22 cellular contexts compared by ENCODE assay signal in the genomic region with DNA sequence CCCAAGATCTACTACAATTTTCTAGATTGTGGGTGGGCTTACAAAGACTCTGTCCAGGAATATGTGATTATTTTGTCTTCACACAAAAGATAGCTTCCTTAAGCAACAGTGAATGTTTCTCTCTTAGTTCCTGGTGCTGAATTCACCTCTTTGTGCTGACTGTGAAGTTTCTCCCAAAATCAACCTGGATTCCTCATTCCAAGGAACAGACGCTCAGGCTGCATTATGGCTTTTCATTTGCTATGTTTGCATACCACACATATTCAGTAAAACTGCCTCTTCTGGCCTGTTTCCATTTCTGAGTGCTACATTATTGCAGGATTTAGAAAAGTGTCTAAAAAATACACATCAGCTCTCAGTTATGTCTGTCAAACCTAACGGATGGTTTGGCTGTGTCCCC. TPM values are rescaled to one million over a fixed set of nuclear protein-coding genes. Genes with fewer than 3 reads are reported as not detected.
DNase-seq lines count a peak whose midpoint lies in the region; ATAC-seq, FAIRE-seq and TF ChIP-seq lines count a peak whose summit lies in the region.
"Had no signal": no experiment of that assay in that cellular context is flagged by ENCODE, and none has a peak within 500 bp of the region (broad histone marks: within the 10 kb centered on the region; RNA-seq: fewer than 3 reads in every experiment).

No MANE protein-coding gene starts in this region.

- TF ChIP-seq RAD21 in HepG2 (CRISPR knock-in tag; IDR thresholded peaks at IDR 0.05) (no peak), K562 (CRISPR knock-in tag; conservative IDR thresholded peaks at IDR 0.05 in 1 of 2, IDR thresholded peaks at IDR 0.05 in 1 of 2) (no peak)

- POLR2A ChIA-PET in HepG2 (lab: Yijun Ruan, JAX) (no interaction called here), K562 (lab: Yijun Ruan, JAX) (interaction anchor here (1.2 kb wide), 1 partner anchor 17 kb away, joined by 4 read pairs; no protein-coding TSS in a partner anchor)

- intact Hi-C loops in HepG2 (cut with micrococcal nuclease; ENCODE audit: unreplicated experiment) (no loop called here), right lobe of liver (cut with DNase I) (no loop called here), K562 (cut with micrococcal nuclease) (no loop called here)

- H3K9ac ChIP-seq in HepG2 (ENCODE audit: insufficient read depth, low read depth, low read length) (no peak overlapping the region), K562 (ENCODE audit: insufficient read depth in 1 of 2, low read depth in 2 of 2, low read length in 2 of 2) (no peak overlapping the region)

- no peaks in the 10 kb centered on the region for H4K20me1 ChIP-seq in HepG2 (ENCODE audit: insufficient read depth, low read length)
- H4K20me1 ChIP-seq in K562 (replicated peaks; ENCODE audit: control insufficient read depth, insufficient read depth, low read length) = peaks cover 4% of the 10 kb centered on the region; the same call in 1 of the 2 replicates

- no peak for DNase-seq in HepG2 (ENCODE audit: low spot score)
- DNase-seq in right lobe of liver = no peak
- no peak for DNase-seq in K562 (ENCODE audit: extremely low read depth in 1 of 4, low spot score in 3 of 4)
- DNase-seq in mesothelial cell of epicardium (ENCODE audit: low spot score in 2 of 2, unreplicated experiment in 2 of 2) = no peak
- DNase-seq in GM12891 (ENCODE audit: insufficient read length, low spot score) = no peak
- DNase-seq in NCI-H2081 treated with DMSO at 0.1 percent for 48 hours (lab: John Stamatoyannopoulos, UW) = no peak
- DNase-seq in SW 1271 (lab: John Stamatoyannopoulos, UW) = no peak
- DNase-seq: BE2C; C1 segment of cervical spinal cord; CD4-positive, CD25-positive, alpha-beta regulatory T cell; CD8-positive, alpha-beta memory T cell; COR-L47; DMS 273 treated with DMSO at 0.1 percent for 48 hours; DMS53; DND-41; EL; H9 had no signal

- CTCF ChIA-PET in HepG2 (lab: Yijun Ruan, JAX; ENCODE audit: low intra/inter-chr PET ratio, low total read pairs) (no interaction called here), K562 (lab: Yijun Ruan, JAX; ENCODE audit: low intra/inter-chr PET ratio) (no interaction called here)

- H3K27me3 Mint-ChIP-seq in mesothelial cell of epicardium (ENCODE audit: low read depth) = no peaks in the 10 kb centered on the region

- H3K79me2 ChIP-seq in HepG2 (ENCODE audit: insufficient read depth, low read length) (no peaks in the 10 kb centered on the region), K562 (ENCODE audit: control insufficient read depth, insufficient read depth, low read length) (no peaks in the 10 kb centered on the region)

- H3K4me3 ChIP-seq in HepG2 (replicated peaks in 1 of 3; ENCODE audit: insufficient read depth in 1 of 3, low read depth in 2 of 3, low read length in 3 of 3) = no peak overlapping the region
- no peak overlapping the region for H3K4me3 ChIP-seq in right lobe of liver
- no peak overlapping the region for H3K4me3 ChIP-seq in K562
- H3K4me3 ChIP-seq: GM12878 had no signal

- no peaks in the 10 kb centered on the region for H3K27me3 ChIP-seq in HepG2 (ENCODE audit: control insufficient read depth in 1 of 2, insufficient read depth in 2 of 2, low read length in 2 of 2)
- no peaks in the 10 kb centered on the region for H3K27me3 ChIP-seq in right lobe of liver
- peaks cover 53 to 58% of the 10 kb centered on the region in 2 experiments for H3K27me3 ChIP-seq in K562 (ENCODE audit: control insufficient read depth in 2 of 2, insufficient read depth in 2 of 2, low read length in 2 of 2)
- H3K27me3 ChIP-seq: BE2C had no signal

- H3K36me3 ChIP-seq in HepG2 (replicated peaks in 1 of 2; ENCODE audit: control insufficient read depth in 1 of 2, insufficient read depth in 2 of 2, low read length in 2 of 2) (peaks cover 0 to 19% of the 10 kb centered on the region in 2 experiments; a peak in 4 of 5 replicates), right lobe of liver (no peaks in the 10 kb centered on the region), K562 (ENCODE audit: control insufficient read depth, insufficient read depth, low read length) (no peaks in the 10 kb centered on the region)

- TF ChIP-seq CTCF in HepG2 (CRISPR knock-in tag; IDR thresholded peaks at IDR 0.05) = no peak
- TF ChIP-seq CTCF in right lobe of liver (IDR thresholded peaks at IDR 0.05) = no peak
- no peak for TF ChIP-seq CTCF in K562 (IDR thresholded peaks at IDR 0.05 in 2 of 3, conservative IDR thresholded peaks at IDR 0.05 in 1 of 3; ENCODE audit: insufficient read depth in 2 of 3, low read depth in 1 of 3, low read length in 3 of 3)
- TF ChIP-seq CTCF in mesothelial cell of epicardium (IDR thresholded peaks at IDR 0.05; ENCODE audit: unreplicated experiment) = no peak

- in situ Hi-C loops in HepG2 (cut with HindIII; ENCODE audit: extremely low pct_ligation_motif_present, low pct_unique_long_range_greater_than_20kb) (no loop called here), K562 (cut with MboI) (no loop called here)

- H3K4me1 Mint-ChIP-seq in mesothelial cell of epicardium = peaks cover 3% of the 10 kb centered on the region
- H3K4me1 Mint-ChIP-seq: CD4-positive, CD25-positive, alpha-beta regulatory T cell; CD8-positive, alpha-beta memory T cell had no signal

- H3K4me1 ChIP-seq in HepG2 (ENCODE audit: insufficient read depth, low read length) (no peaks in the 10 kb centered on the region), right lobe of liver (no peaks in the 10 kb centered on the region), K562 (replicated peaks in 1 of 2; ENCODE audit: control insufficient read depth in 2 of 2, insufficient read depth in 2 of 2, low read length in 2 of 2) (no peaks in the 10 kb centered on the region)
- H3K4me1 ChIP-seq: BE2C had no signal

- H3K9me3 ChIP-seq in HepG2 (ENCODE audit: low read length) = no peaks in the 10 kb centered on the region
- H3K9me3 ChIP-seq in right lobe of liver = no peaks in the 10 kb centered on the region
- H3K9me3 ChIP-seq in K562 (replicated peaks; ENCODE audit: control insufficient read depth, insufficient read depth, low read depth, low read length) = no peaks in the 10 kb centered on the region
- H3K9me3 ChIP-seq: BE2C had no signal

- FAIRE-seq in HepG2 (lab: Jason Lieb, UNC) (no peak), K562 (lab: Jason Lieb, UNC) (no peak), GM12891 (lab: Jason Lieb, UNC) (no peak)
- FAIRE-seq: GM12878, GM19239, H1 had no signal

- TF ChIP-seq POLR2A in HepG2 (IDR thresholded peaks at IDR 0.05; ENCODE audit: insufficient read depth in 1 of 2, low read depth in 2 of 2, low read length in 2 of 2) (no peak), right lobe of liver (IDR thresholded peaks at IDR 0.05) (no peak), K562 (conservative IDR thresholded peaks at IDR 0.05) (no peak), GM12891 (IDR thresholded peaks at IDR 0.05; ENCODE audit: low read depth, low read length) (no peak)

- H3K36me3 Mint-ChIP-seq in mesothelial cell of epicardium = peaks cover 20% of the 10 kb centered on the region
- H3K36me3 Mint-ChIP-seq: CD4-positive, CD25-positive, alpha-beta regulatory T cell; CD8-positive, alpha-beta memory T cell had no signal

- H3K9me3 Mint-ChIP-seq in mesothelial cell of epicardium = no peaks in the 10 kb centered on the region
- H3K9me3 Mint-ChIP-seq: CD8-positive, alpha-beta memory T cell; H9 had no signal

- no peaks in the 10 kb centered on the region for H3K9me1 ChIP-seq in K562 (ENCODE audit: control insufficient read depth, insufficient read depth, low read length)

- no peak for ATAC-seq in HepG2
- ATAC-seq in right lobe of liver = no peak
- ATAC-seq in K562 = no peak
- ATAC-seq: GM12878 had no signal

- no peak overlapping the region for H3K4me2 ChIP-seq in HepG2 (ENCODE audit: low read depth, low read length)
- no peak overlapping the region for H3K4me2 ChIP-seq in K562 (ENCODE audit: insufficient read depth, low read length)

- H3K27ac ChIP-seq in HepG2 (ENCODE audit: extremely low read length, insufficient read depth, low read length) = no peak overlapping the region
- no peak overlapping the region for H3K27ac ChIP-seq in right lobe of liver
- H3K27ac ChIP-seq in K562 (ENCODE audit: extremely low read depth, low read depth, low read length) = no peak overlapping the region
- H3K27ac ChIP-seq: 22Rv1 had no signal

- WGBS in HepG2 (ENCODE audit: low lambda C conversion rate) = 96% methylated on average over 2 of the region's 2 CpGs
- WGBS in right lobe of liver (ENCODE audit: insufficient coverage, low coverage, low lambda C conversion rate, missing lambda C conversion rate) = 80% methylated on average over 2 of the region's 2 CpGs
- WGBS in K562 (ENCODE audit: insufficient coverage, low coverage, missing lambda C conversion rate) = 5% methylated on average over 2 of the region's 2 CpGs

- no peak for TF ChIP-seq EP300 in HepG2 (IDR thresholded peaks at IDR 0.05; ENCODE audit: low read depth in 2 of 2, low read length in 2 of 2)
- no peak for TF ChIP-seq EP300 in HepG2 (CRISPR knock-in tag; IDR thresholded peaks at IDR 0.05; ENCODE audit: borderline replicate concordance)
- no peak for TF ChIP-seq EP300 in K562 (IDR thresholded peaks at IDR 0.05; ENCODE audit: low read length)

- peak overlapping the region; percentile 78 for H3K27ac Mint-ChIP-seq in mesothelial cell of epicardium
- H3K27ac Mint-ChIP-seq: CD4-positive, CD25-positive, alpha-beta regulatory T cell; H9 had no signal

- H2AFZ ChIP-seq in HepG2 (ENCODE audit: low read length) (no peak overlapping the region), K562 (ENCODE audit: low read depth, low read length) (no peak overlapping the region)

- H3K4me3 Mint-ChIP-seq in mesothelial cell of epicardium = no peak overlapping the region
- H3K4me3 Mint-ChIP-seq: CD4-positive, CD25-positive, alpha-beta regulatory T cell; CD8-positive, alpha-beta memory T cell; H9 had no signal

- BruUV-seq in HepG2 (replicated peaks; lab: Mats Ljungman, UMichigan) = no TSS peak
- no TSS peak for BruUV-seq in K562 (replicated peaks; lab: Mats Ljungman, UMichigan)

RNA-seq across cellular contexts. Expression of a gene that starts 21.5 kb away (rescaled TPM):
- total RNA-seq in HepG2 (2016; rRNA removed; fragmentation: Illumina TruSeq; extraction: Trizol) (41.6 and 43.1 TPM in 2 replicates), right lobe of liver (10 to 100 TPM in 2 of 6 experiments, 1 to 10 TPM in 4; 2.0 to 12.1 (median 5.0) TPM), K562 (2014; rRNA removed) (not detected in 2 replicates), K562 (2014; rRNA removed; fragmentation: Illumina TruSeq; extraction: Trizol) (not detected in 2 replicates), K562 (2015; rRNA removed; fragmentation: Illumina TruSeq; extraction: Trizol) (not detected in 2 replicates), K562 (2021) (not detected in 2 replicates), mesothelial cell of epicardium (122 to 128 TPM (median 125 TPM) in 3 replicates)
- 10.1 and 10.7 TPM in 2 replicates for total RNA-seq in HepG2 (2016; cell fraction: cytosol; rRNA removed; fragmentation: Illumina TruSeq; extraction: Trizol; ENCODE audit: low read depth)
- 40.1 and 40.3 TPM in 2 replicates for total RNA-seq in HepG2 (2016; cell fraction: insoluble cytoplasmic fraction; rRNA removed; fragmentation: Illumina TruSeq; extraction: Trizol)
- total RNA-seq in HepG2 (2016; cell fraction: membrane; rRNA removed; fragmentation: Illumina TruSeq; extraction: Trizol) = 23.2 and 23.9 TPM in 2 replicates
- 21.5 and 26.3 TPM in 2 replicates for total RNA-seq in HepG2 (2016; cell fraction: nucleus; rRNA removed; fragmentation: Illumina TruSeq; extraction: Trizol)
- polyA plus RNA-seq in HepG2 (2011; rRNA removed) (9.8 and 14.2 TPM in 2 replicates), K562 (2011; rRNA removed) (not detected in 2 replicates), K562 (2014; fragmentation: Illumina TruSeq; extraction: Trizol) (not detected in 2 replicates), K562 (2014; fragmentation: Nextera tagmentation; extraction: Ambion mirVana) (under 1 TPM in 1 of 2 experiments, not detected in 1; 0.07 TPM), K562 (2014; rRNA removed) (0.13 TPM in 1 of 2 replicates, not detected in the other)
- 17.6 and 17.9 TPM in 2 replicates for polyA plus RNA-seq in HepG2 (2011; cell fraction: cytosol; rRNA removed)
- 10.9 and 11.9 TPM in 2 replicates for polyA plus RNA-seq in HepG2 (2011; cell fraction: nucleus; rRNA removed)
- polyA plus RNA-seq in HepG2 (2012) = 26.3 and 27.5 TPM in 2 replicates
- 11.9 and 13.4 TPM in 2 replicates for polyA plus RNA-seq in HepG2 (2016; cell fraction: cytosol; fragmentation: Illumina TruSeq; extraction: Trizol; ENCODE audit: low read depth)
- 49.3 and 50.9 TPM in 2 replicates for polyA plus RNA-seq in HepG2 (2016; cell fraction: insoluble cytoplasmic fraction; fragmentation: Illumina TruSeq; extraction: Trizol; ENCODE audit: low read depth)
- polyA plus RNA-seq in HepG2 (2016; cell fraction: membrane; fragmentation: Illumina TruSeq; extraction: Trizol; ENCODE audit: low read depth) = 20.2 and 21.5 TPM in 2 replicates
- 41.9 and 47.8 TPM in 2 replicates for polyA plus RNA-seq in HepG2 (2016; cell fraction: nucleus; fragmentation: Illumina TruSeq; extraction: Trizol; ENCODE audit: insufficient read depth, low read depth)
- 9.1 TPM in 1 of 2 replicates, not detected in the other for polyA minus RNA-seq in HepG2 (2011; rRNA and poly(A)+ RNA removed; ENCODE audit: low replicate concordance)
- polyA minus RNA-seq in HepG2 (2011; cell fraction: cytosol; rRNA and poly(A)+ RNA removed) = 13.5 and 13.7 TPM in 2 replicates
- polyA minus RNA-seq in HepG2 (2011; cell fraction: nucleus; rRNA and poly(A)+ RNA removed) = 7.6 and 10.2 TPM in 2 replicates
- not detected in 2 replicates for total RNA-seq in K562 (2011; cell fraction: chromatin; rRNA removed; ENCODE audit: low replicate concordance)
- total RNA-seq in K562 (2011; cell fraction: nucleolus; rRNA removed) = not detected in 2 replicates
- not detected in 2 replicates for total RNA-seq in K562 (2011; cell fraction: nucleoplasm; rRNA removed)
- polyA plus RNA-seq in K562 (2011; cell fraction: cytosol; rRNA removed) = not detected in 2 replicates
- not detected in 2 replicates for polyA plus RNA-seq in K562 (2011; cell fraction: nucleus; rRNA removed)
- 0.05 and 0.14 TPM in 2 replicates for polyA plus RNA-seq in K562 (2012)
- not detected in 2 replicates for polyA minus RNA-seq in K562 (2011; rRNA and poly(A)+ RNA removed)
- polyA minus RNA-seq in K562 (2011; cell fraction: cytosol; rRNA and poly(A)+ RNA removed) = not detected in 2 replicates
- polyA minus RNA-seq in K562 (2011; cell fraction: nucleus; rRNA and poly(A)+ RNA removed) = not detected in 2 replicates
- 0.47 TPM for polyA plus RNA-seq in GM12891 (2012; ENCODE audit: low read depth, missing spikeins)
- total RNA-seq: GM12878, HT-29 had no signal

RNA-seq across cellular contexts. Expression of a gene that starts 58.5 kb away (rescaled TPM):
- 20.3 and 29.6 TPM in 2 replicates for total RNA-seq in HepG2 (2016; rRNA removed; fragmentation: Illumina TruSeq; extraction: Trizol)
- total RNA-seq in HepG2 (2016; cell fraction: cytosol; rRNA removed; fragmentation: Illumina TruSeq; extraction: Trizol; ENCODE audit: low read depth) = 5.3 and 5.8 TPM in 2 replicates
- total RNA-seq in HepG2 (2016; cell fraction: insoluble cytoplasmic fraction; rRNA removed; fragmentation: Illumina TruSeq; extraction: Trizol) = 20.5 and 28.1 TPM in 2 replicates
- 15.5 and 15.7 TPM in 2 replicates for total RNA-seq in HepG2 (2016; cell fraction: membrane; rRNA removed; fragmentation: Illumina TruSeq; extraction: Trizol)
- 19.1 and 21.7 TPM in 2 replicates for total RNA-seq in HepG2 (2016; cell fraction: nucleus; rRNA removed; fragmentation: Illumina TruSeq; extraction: Trizol)
- 29.5 and 36.9 TPM in 2 replicates for polyA plus RNA-seq in HepG2 (2011; rRNA removed)
- polyA plus RNA-seq in HepG2 (2011; cell fraction: cytosol; rRNA removed) = 33.7 and 37.4 TPM in 2 replicates
- polyA plus RNA-seq in HepG2 (2011; cell fraction: nucleus; rRNA removed) = 23.7 and 28.1 TPM in 2 replicates
- 17.3 and 23.0 TPM in 2 replicates for polyA plus RNA-seq in HepG2 (2012)
- polyA plus RNA-seq in HepG2 (2016; cell fraction: cytosol; fragmentation: Illumina TruSeq; extraction: Trizol; ENCODE audit: low read depth) = 14.4 and 15.8 TPM in 2 replicates
- polyA plus RNA-seq in HepG2 (2016; cell fraction: insoluble cytoplasmic fraction; fragmentation: Illumina TruSeq; extraction: Trizol; ENCODE audit: low read depth) = 62.5 and 67.2 TPM in 2 replicates
- polyA plus RNA-seq in HepG2 (2016; cell fraction: membrane; fragmentation: Illumina TruSeq; extraction: Trizol; ENCODE audit: low read depth) = 20.3 and 20.6 TPM in 2 replicates
- 51.6 and 53.4 TPM in 2 replicates for polyA plus RNA-seq in HepG2 (2016; cell fraction: nucleus; fragmentation: Illumina TruSeq; extraction: Trizol; ENCODE audit: insufficient read depth, low read depth)
- 21.2 and 33.7 TPM in 2 replicates for polyA minus RNA-seq in HepG2 (2011; rRNA and poly(A)+ RNA removed; ENCODE audit: low replicate concordance)
- 10.0 and 12.4 TPM in 2 replicates for polyA minus RNA-seq in HepG2 (2011; cell fraction: cytosol; rRNA and poly(A)+ RNA removed)
- 15.5 and 16.9 TPM in 2 replicates for polyA minus RNA-seq in HepG2 (2011; cell fraction: nucleus; rRNA and poly(A)+ RNA removed)
- total RNA-seq in right lobe of liver = 10 to 100 TPM; 11.4 to 23.3 (median 18.2) TPM
- total RNA-seq in K562 (2011; cell fraction: chromatin; rRNA removed; ENCODE audit: low replicate concordance) = 7.2 and 14.4 TPM in 2 replicates
- 8.3 and 9.7 TPM in 2 replicates for total RNA-seq in K562 (2011; cell fraction: nucleolus; rRNA removed)
- total RNA-seq in K562 (2011; cell fraction: nucleoplasm; rRNA removed) = 8.2 and 9.4 TPM in 2 replicates
- total RNA-seq in K562 (2014; rRNA removed) = 9.2 and 10.5 TPM in 2 replicates
- 3.9 and 5.3 TPM in 2 replicates for total RNA-seq in K562 (2014; rRNA removed; fragmentation: Illumina TruSeq; extraction: Trizol)
- total RNA-seq in K562 (2015; rRNA removed; fragmentation: Illumina TruSeq; extraction: Trizol) = 7.6 and 7.8 TPM in 2 replicates
- total RNA-seq in K562 (2021) = 11.4 and 13.1 TPM in 2 replicates
- polyA plus RNA-seq in K562 (2011; rRNA removed) = 8.0 and 9.9 TPM in 2 replicates
- polyA plus RNA-seq in K562 (2011; cell fraction: cytosol; rRNA removed) = 9.2 and 13.0 TPM in 2 replicates
- 7.5 and 12.1 TPM in 2 replicates for polyA plus RNA-seq in K562 (2011; cell fraction: nucleus; rRNA removed)
- polyA plus RNA-seq in K562 (2012) = 11.0 and 11.6 TPM in 2 replicates
- 9.3 and 12.1 TPM in 2 replicates for polyA plus RNA-seq in K562 (2014; fragmentation: Illumina TruSeq; extraction: Trizol)
- polyA plus RNA-seq in K562 (2014; fragmentation: Nextera tagmentation; extraction: Ambion mirVana) = 1 to 10 TPM; 2.7 to 4.9 TPM
- polyA plus RNA-seq in K562 (2014; rRNA removed) = 13.9 and 14.1 TPM in 2 replicates
- polyA minus RNA-seq in K562 (2011; rRNA and poly(A)+ RNA removed) = 3.8 and 7.3 TPM in 2 replicates
- polyA minus RNA-seq in K562 (2011; cell fraction: cytosol; rRNA and poly(A)+ RNA removed) = 6.6 and 7.1 TPM in 2 replicates
- 2.7 and 3.1 TPM in 2 replicates for polyA minus RNA-seq in K562 (2011; cell fraction: nucleus; rRNA and poly(A)+ RNA removed)
- total RNA-seq in mesothelial cell of epicardium = 9.5 to 10.4 TPM (median 9.9 TPM) in 3 replicates
- polyA plus RNA-seq in GM12891 (2012; ENCODE audit: low read depth, missing spikeins) = 10.8 TPM
